ENCODE assay signal across 29 cellular contexts in genomic region chr1:90612033-90612432, GRCh38.
"Had no signal": no experiment of that assay in that cellular context is flagged by ENCODE, and none has a peak within 500 bp of the region (broad histone marks: within the 10 kb centered on the region; RNA-seq: fewer than 3 reads in every experiment).

No MANE protein-coding gene starts in this region.

- H3K36me3 ChIP-seq: stomach, suprapubic skin, thoracic aorta, thyroid gland, tibial artery, tibial nerve, transverse colon, upper lobe of left lung, upper lobe of right lung, uterus, vagina had no signal

- DNase-seq: stimulated activated CD4-positive, alpha-beta T cell treated with anti-CD3 and anti-CD28 coated beads, Interleukin-2, amount 100 ng/mL, for 48 hours; stimulated activated CD4-positive, alpha-beta T cell treated with anti-CD3 and anti-CD28 coated beads, Interleukin-4, amount 100 ng/mL, for 1 hour; stimulated activated CD4-positive, alpha-beta T cell treated with anti-CD3 and anti-CD28 coated beads, Interleukin-4, amount 100 ng/mL, for 24 hours; stimulated activated CD4-positive, alpha-beta T cell treated with anti-CD3 and anti-CD28 coated beads, Interleukin-4, amount 100 ng/mL, for 4 hours; stimulated activated CD8-positive, alpha-beta memory T cell treated with anti-CD3 and anti-CD28 coated beads, Interleukin-4, amount 100 ng/mL, for 48 hours; stimulated activated naive B cell treated with anti-CD40 and anti-IgM and Interleukin-4, amounts not matched to agents 10 μg/mL and 1 μg/mL and 100 μg/mL, for 72 hours; stimulated activated naive CD4-positive, alpha-beta T cell; stimulated activated naive CD4-positive, alpha-beta T cell treated with Interleukin-2 at 50 U/mL for 16 hours; stimulated activated naive CD8-positive, alpha-beta T cell treated with anti-CD3 and anti-CD28 coated beads, Interleukin-15, amount 100 ng/mL, for 72 hours; stimulated activated naive CD8-positive, alpha-beta T cell treated with anti-CD3 and anti-CD28 coated beads, Interleukin-15, Interleukin-2, amounts not matched to agents 100 U/mL and 50 U/mL, for 24 hours; stomach; substantia nigra; testis; thyroid gland; tibial artery; transverse colon; trophoblast cell; upper lobe of left lung; upper lobe of right lung; uterus had no signal

- FAIRE-seq: urothelium cell line had no signal

- H3K4me3 Mint-ChIP-seq: stimulated activated effector memory CD8-positive, alpha-beta T cell treated with anti-CD3 and anti-CD28 coated beads, Interleukin-12 subunit alpha, Interleukin-12 subunit beta, amount 100 ng/mL, for 72 hours; stimulated activated memory B cell treated with anti-CD40 and anti-IgM and Interleukin-4, amounts not matched to agents 10 μg/mL and 1 μg/mL and 100 μg/mL, for 72 hours; stimulated activated naive B cell treated with anti-CD40 and anti-IgM and Interleukin-4, amounts not matched to agents 10 μg/mL and 1 μg/mL and 100 μg/mL, for 72 hours; stimulated activated naive CD8-positive, alpha-beta T cell treated with anti-CD3 and anti-CD28 coated beads, Interleukin-15, amount 100 ng/mL, for 72 hours; stimulated activated naive CD8-positive, alpha-beta T cell treated with anti-CD3 and anti-CD28 coated beads, Interleukin-15, Interleukin-2, amounts not matched to agents 100 ng/mL and 50 ng/mL, for 24 hours; type B pancreatic cell had no signal

- H3K27me3 ChIP-seq: stomach, suprapubic skin, testis, thyroid gland, tibial artery, tibial nerve, transverse colon, upper lobe of left lung, upper lobe of right lung, uterus, vagina had no signal

- ATAC-seq: stimulated activated effector memory CD8-positive, alpha-beta T cell treated with anti-CD3 and anti-CD28 coated beads, Interleukin-12 subunit alpha, Interleukin-12 subunit beta, amount 100 ng/mL, for 72 hours; stimulated activated memory B cell treated with anti-CD40 and anti-IgM and Interleukin-4, amounts not matched to agents 10 μg/mL and 1 μg/mL and 100 μg/mL, for 72 hours; stimulated activated naive B cell treated with anti-CD40 and anti-IgM and Interleukin-4, amounts not matched to agents 10 μg/mL and 1 μg/mL and 100 μg/mL, for 72 hours; stimulated activated naive CD8-positive, alpha-beta T cell treated with anti-CD3 and anti-CD28 coated beads, Interleukin-15, amount 100 ng/mL, for 72 hours; stimulated activated naive CD8-positive, alpha-beta T cell treated with anti-CD3 and anti-CD28 coated beads, Interleukin-15, Interleukin-2, amounts not matched to agents 100 U/mL and 50 U/mL, for 24 hours; upper lobe of right lung had no signal

- H3K9me3 ChIP-seq: stomach, suprapubic skin, testis, thoracic aorta, thyroid gland, tibial artery, tibial nerve, transverse colon, upper lobe of left lung, upper lobe of right lung, uterus, vagina had no signal

- H3K27me3 Mint-ChIP-seq: stimulated activated memory B cell treated with anti-CD40 and anti-IgM and Interleukin-4, amounts not matched to agents 10 μg/mL and 1 μg/mL and 100 μg/mL, for 72 hours had no signal

- H3K4me1 ChIP-seq: stomach, suprapubic skin, testis, thyroid gland, tibial nerve, transverse colon, upper lobe of left lung, upper lobe of right lung, uterus, vagina had no signal

- H3K9me3 Mint-ChIP-seq: stimulated activated effector memory CD8-positive, alpha-beta T cell treated with anti-CD3 and anti-CD28 coated beads, Interleukin-12 subunit alpha, Interleukin-12 subunit beta, amount 100 ng/mL, for 72 hours; stimulated activated memory B cell treated with anti-CD40 and anti-IgM and Interleukin-4, amounts not matched to agents 10 μg/mL and 1 μg/mL and 100 μg/mL, for 72 hours; stimulated activated naive B cell treated with anti-CD40 and anti-IgM and Interleukin-4, amounts not matched to agents 10 μg/mL and 1 μg/mL and 100 μg/mL, for 72 hours; stimulated activated naive CD8-positive, alpha-beta T cell treated with anti-CD3 and anti-CD28 coated beads, Interleukin-15, amount 100 ng/mL, for 72 hours; stimulated activated naive CD8-positive, alpha-beta T cell treated with anti-CD3 and anti-CD28 coated beads, Interleukin-15, Interleukin-2, amounts not matched to agents 100 ng/mL and 50 ng/mL, for 24 hours; type B pancreatic cell had no signal

- H3K27ac Mint-ChIP-seq: stimulated activated effector memory CD8-positive, alpha-beta T cell treated with anti-CD3 and anti-CD28 coated beads, Interleukin-12 subunit alpha, Interleukin-12 subunit beta, amount 100 ng/mL, for 72 hours; stimulated activated memory B cell treated with anti-CD40 and anti-IgM and Interleukin-4, amounts not matched to agents 10 μg/mL and 1 μg/mL and 100 μg/mL, for 72 hours; stimulated activated naive B cell treated with anti-CD40 and anti-IgM and Interleukin-4, amounts not matched to agents 10 μg/mL and 1 μg/mL and 100 μg/mL, for 72 hours; stimulated activated naive CD8-positive, alpha-beta T cell treated with anti-CD3 and anti-CD28 coated beads, Interleukin-15, amount 100 ng/mL, for 72 hours; stimulated activated naive CD8-positive, alpha-beta T cell treated with anti-CD3 and anti-CD28 coated beads, Interleukin-15, Interleukin-2, amounts not matched to agents 100 ng/mL and 50 ng/mL, for 24 hours; type B pancreatic cell had no signal

- H3K4me3 ChIP-seq: stomach, suprapubic skin, testis, thoracic aorta, thyroid gland, tibial artery, tibial nerve, transverse colon, upper lobe of left lung, upper lobe of right lung, uterus, vagina had no signal

- H3K36me3 Mint-ChIP-seq: stimulated activated effector memory CD8-positive, alpha-beta T cell treated with anti-CD3 and anti-CD28 coated beads, Interleukin-12 subunit alpha, Interleukin-12 subunit beta, amount 100 ng/mL, for 72 hours; stimulated activated memory B cell treated with anti-CD40 and anti-IgM and Interleukin-4, amounts not matched to agents 10 μg/mL and 1 μg/mL and 100 μg/mL, for 72 hours; stimulated activated naive B cell treated with anti-CD40 and anti-IgM and Interleukin-4, amounts not matched to agents 10 μg/mL and 1 μg/mL and 100 μg/mL, for 72 hours; type B pancreatic cell had no signal

- H3K27ac ChIP-seq: stomach, suprapubic skin, testis, thoracic aorta, thyroid gland, tibial artery, tibial nerve, transverse colon, upper lobe of left lung, upper lobe of right lung, uterus, vagina had no signal

- H3K4me1 Mint-ChIP-seq: stimulated activated effector memory CD8-positive, alpha-beta T cell treated with anti-CD3 and anti-CD28 coated beads, Interleukin-12 subunit alpha, Interleukin-12 subunit beta, amount 100 ng/mL, for 72 hours; stimulated activated memory B cell treated with anti-CD40 and anti-IgM and Interleukin-4, amounts not matched to agents 10 μg/mL and 1 μg/mL and 100 μg/mL, for 72 hours; stimulated activated naive CD8-positive, alpha-beta T cell treated with anti-CD3 and anti-CD28 coated beads, Interleukin-15, amount 100 ng/mL, for 72 hours had no signal
